12 cellular contexts compared by ENCODE assay signal in genomic region chr4:827209-828081, GRCh38. TPM values are rescaled to one million over a fixed set of nuclear protein-coding genes. Genes with fewer than 3 reads are reported as not detected.
DNase-seq lines count a peak whose midpoint lies in the region; ATAC-seq and TF ChIP-seq lines count a peak whose summit lies in the region.
"Had no signal": no experiment of that assay in that cellular context is flagged by ENCODE, and none has a peak within 500 bp of the region (broad histone marks: within the 10 kb centered on the region; RNA-seq: fewer than 3 reads in every experiment).

No MANE protein-coding gene starts in this region.

- no peak overlapping the region for H2AFZ ChIP-seq in mammary epithelial cell (ENCODE audit: low read depth, low read length)

- H3K4me3 ChIP-seq in mammary epithelial cell (replicated peaks in 1 of 3; ENCODE audit: insufficient read depth in 1 of 3, low read depth in 2 of 3, low read length in 3 of 3) (no peak overlapping the region), left lung (no peak overlapping the region), ovary (no peak overlapping the region)

- H3K36me3 Mint-ChIP-seq in MCF 10A (ENCODE audit: insufficient read depth, unreplicated experiment) (no peaks in the 10 kb centered on the region), activated B cell treated with CpG ODN at 0.5 μM for 24 hours (ENCODE audit: low read depth) (no peaks in the 10 kb centered on the region)
- peaks cover 0 to 2% of the 10 kb centered on the region in 2 donors for H3K36me3 Mint-ChIP-seq in stimulated activated naive B cell treated with anti-CD40 and anti-IgM and Interleukin-4, amounts not matched to agents 10 μg/mL and 1 μg/mL and 100 μg/mL, for 72 hours

- H3K27me3 Mint-ChIP-seq in MCF 10A (ENCODE audit: insufficient read depth, unreplicated experiment) (peaks cover 19% of the 10 kb centered on the region), activated B cell treated with CpG ODN at 0.5 μM for 24 hours (peaks cover 32% of the 10 kb centered on the region)
- peaks cover 53 to 64% of the 10 kb centered on the region in 2 donors for H3K27me3 Mint-ChIP-seq in stimulated activated naive B cell treated with anti-CD40 and anti-IgM and Interleukin-4, amounts not matched to agents 10 μg/mL and 1 μg/mL and 100 μg/mL, for 72 hours

- H3K4me1 ChIP-seq in mammary epithelial cell (ENCODE audit: insufficient read depth, low read length), result no peaks in the 10 kb centered on the region
- peaks cover 3 to 13% of the 10 kb centered on the region in 2 donors for H3K4me1 ChIP-seq in left lung
- no peaks in the 10 kb centered on the region for H3K4me1 ChIP-seq in ovary (ENCODE audit: insufficient read depth)

- no peak for TF ChIP-seq POLR2A in ovary (IDR thresholded peaks at IDR 0.05)

- H3K9me3 Mint-ChIP-seq in MCF 10A (ENCODE audit: unreplicated experiment), result no peaks in the 10 kb centered on the region
- H3K9me3 Mint-ChIP-seq in activated B cell treated with CpG ODN at 0.5 μM for 24 hours, result peaks cover 2% of the 10 kb centered on the region
- peaks cover 2 to 3% of the 10 kb centered on the region in 2 donors for H3K9me3 Mint-ChIP-seq in stimulated activated naive B cell treated with anti-CD40 and anti-IgM and Interleukin-4, amounts not matched to agents 10 μg/mL and 1 μg/mL and 100 μg/mL, for 72 hours

- CTCF ChIA-PET in MCF 10A (lab: Yijun Ruan, JAX), result no interaction called here
- CTCF ChIA-PET in mammary epithelial cell (lab: Charles Lee; ENCODE audit: low non-redundant PET), result no interaction called here
- CTCF ChIA-PET in activated B cell treated with CpG ODN at 0.5 μM for 24 hours (lab: Charles Lee), result no interaction called here

- H3K9ac ChIP-seq in mammary epithelial cell (ENCODE audit: insufficient read depth, low read length), result no peak overlapping the region

- no peak overlapping the region for H3K27ac Mint-ChIP-seq in MCF 10A (ENCODE audit: low read depth, unreplicated experiment)
- H3K27ac Mint-ChIP-seq in activated B cell treated with CpG ODN at 0.5 μM for 24 hours, result no peak overlapping the region
- H3K27ac Mint-ChIP-seq in stimulated activated naive B cell treated with anti-CD40 and anti-IgM and Interleukin-4, amounts not matched to agents 10 μg/mL and 1 μg/mL and 100 μg/mL, for 72 hours, result no peak overlapping the region
- H3K27ac Mint-ChIP-seq: activated T-cell treated with anti-CD3 and anti-CD28 coated beads, Interleukin-2, amount 50 U/mL, for 72 hours had no signal

- intact Hi-C loops in MCF 10A (cut with micrococcal nuclease), result no loop called here
- intact Hi-C loops in mammary epithelial cell (cut with micrococcal nuclease), result no loop called here
- intact Hi-C loops in activated B cell treated with CpG ODN at 0.5 μM for 24 hours (cut with micrococcal nuclease), result loop anchor here (5.0 kb wide), 1 partner anchor 45 kb away; no protein-coding TSS in a partner anchor
- intact Hi-C loops in left lung (cut with DNase I), result no loop called here
- intact Hi-C loops in ovary (cut with DNase I), result no loop called here

- ATAC-seq in activated B cell treated with CpG ODN at 0.5 μM for 24 hours (ENCODE audit: low read depth) (no peak), left lung (no peak)
- ATAC-seq in stimulated activated naive B cell treated with anti-CD40 and anti-IgM and Interleukin-4, amounts not matched to agents 10 μg/mL and 1 μg/mL and 100 μg/mL, for 72 hours (replicated peaks), result peak; percentile 4 to 15
- ATAC-seq: activated T-cell treated with anti-CD3 and anti-CD28 coated beads, Interleukin-2, amount 50 U/mL, for 72 hours; PC-3 had no signal

- TF ChIP-seq CTCF in MCF 10A (IDR thresholded peaks at IDR 0.05; ENCODE audit: unreplicated experiment) (no peak), mammary epithelial cell (conservative IDR thresholded peaks at IDR 0.05 in 1 of 2, IDR thresholded peaks at IDR 0.05 in 1 of 2; ENCODE audit: extremely low read depth in 1 of 2, insufficient read depth in 1 of 2, low read depth in 1 of 2, low read length in 2 of 2) (no peak), activated B cell treated with CpG ODN at 0.5 μM for 24 hours (IDR thresholded peaks at IDR 0.05) (no peak), left lung (IDR thresholded peaks at IDR 0.05) (no peak), ovary (IDR thresholded peaks at IDR 0.05) (no peak)

- H3K9me3 ChIP-seq in mammary epithelial cell (replicated peaks; ENCODE audit: insufficient read depth, low read length) (peaks cover 10% of the 10 kb centered on the region), left lung (peaks cover 0 to 7% of the 10 kb centered on the region in 2 donors), ovary (no peaks in the 10 kb centered on the region)
- H3K9me3 ChIP-seq: vagina had no signal

- H3K4me2 ChIP-seq in mammary epithelial cell (ENCODE audit: insufficient read depth, low read depth, low read length), result no peak overlapping the region

- dilution Hi-C loops in mammary epithelial cell (cut with HindIII; ENCODE audit: low sequenced_read_pairs), result no loop called here

- no peaks in the 10 kb centered on the region for H4K20me1 ChIP-seq in mammary epithelial cell (ENCODE audit: insufficient read depth, low read length)

- BruUV-seq in MCF 10A (replicated peaks; lab: Mats Ljungman, UMichigan) (no TSS peak), mammary epithelial cell (replicated peaks; lab: Mats Ljungman, UMichigan) (no TSS peak)

- POLR2A ChIA-PET in MCF 10A (lab: Yijun Ruan, JAX) (no interaction called here), activated B cell treated with CpG ODN at 0.5 μM for 24 hours (lab: Charles Lee) (no interaction called here)

- H3K27me3 ChIP-seq in mammary epithelial cell (ENCODE audit: insufficient read depth, low read length) (peaks cover 31% of the 10 kb centered on the region), left lung (peaks cover 51 to 90% of the 10 kb centered on the region in 2 donors), ovary (peaks cover 12% of the 10 kb centered on the region)

- H3K4me3 Mint-ChIP-seq in MCF 10A (ENCODE audit: unreplicated experiment) (peak overlapping the region; percentile 32), activated B cell treated with CpG ODN at 0.5 μM for 24 hours (peak overlapping the region; percentile 46)
- peak overlapping the region in 1 of 2 donors; percentile 37 for H3K4me3 Mint-ChIP-seq in stimulated activated naive B cell treated with anti-CD40 and anti-IgM and Interleukin-4, amounts not matched to agents 10 μg/mL and 1 μg/mL and 100 μg/mL, for 72 hours

- H3K4me1 Mint-ChIP-seq in MCF 10A (ENCODE audit: insufficient read depth, unreplicated experiment) (peaks cover 7% of the 10 kb centered on the region), activated B cell treated with CpG ODN at 0.5 μM for 24 hours (peaks cover 1% of the 10 kb centered on the region)
- H3K4me1 Mint-ChIP-seq in stimulated activated naive B cell treated with anti-CD40 and anti-IgM and Interleukin-4, amounts not matched to agents 10 μg/mL and 1 μg/mL and 100 μg/mL, for 72 hours, result peaks cover 2 to 8% of the 10 kb centered on the region in 2 donors

- no peaks in the 10 kb centered on the region for H3K79me2 ChIP-seq in mammary epithelial cell (ENCODE audit: insufficient read depth, low read length)

- TF ChIP-seq EP300 in ovary (IDR thresholded peaks at IDR 0.05), result no peak

- WGBS in mammary epithelial cell (ENCODE audit: low coverage, missing lambda C conversion rate), result 73% methylated on average over 8 of the region's 20 CpGs
- WGBS in ovary, 3 donors, result 27 to 37% (median 31%) methylated on average over 20 of the region's 20 CpGs

- H3K36me3 ChIP-seq in mammary epithelial cell (ENCODE audit: insufficient read depth, low read length), result no peaks in the 10 kb centered on the region
- no peaks in the 10 kb centered on the region for H3K36me3 ChIP-seq in left lung
- no peaks in the 10 kb centered on the region for H3K36me3 ChIP-seq in ovary
- H3K36me3 ChIP-seq: vagina had no signal

- H3K27ac ChIP-seq in mammary epithelial cell (ENCODE audit: insufficient read depth, low read depth, low read length), result no peak overlapping the region
- H3K27ac ChIP-seq in left lung, result no peak overlapping the region
- H3K27ac ChIP-seq in ovary, result no peak overlapping the region
- H3K27ac ChIP-seq: vagina had no signal

- DNase-seq in MCF 10A (ENCODE audit: unreplicated experiment) (peak; percentile 20), mammary epithelial cell (no peak), activated B cell treated with CpG ODN at 0.5 μM for 24 hours (no peak), left lung (peak; percentile 27 to 54), ovary (no peak), H4 (ENCODE audit: low spot score) (no peak)
- DNase-seq in stimulated activated naive B cell treated with anti-CD40 and anti-IgM and Interleukin-4, amounts not matched to agents 10 μg/mL and 1 μg/mL and 100 μg/mL, for 72 hours, result no peak
- DNase-seq in stimulated activated naive CD4-positive, alpha-beta T cell treated with Interleukin-2 at 50 U/mL for 16 hours (lab: John Stamatoyannopoulos, UW), result no peak
- DNase-seq: activated T-cell treated with anti-CD3 and anti-CD28 coated beads, Interleukin-2, amount 50 U/mL, for 72 hours; kidney glomerular epithelial cell; PC-3 had no signal

- in situ Hi-C loops in mammary epithelial cell (cut with MboI; ENCODE audit: low sequenced_read_pairs in 2 of 2), result no loop called here

RNA-seq across cellular contexts. Expression of gene CPLX1, which starts 1.5 kb away (rescaled TPM):
- total RNA-seq in MCF 10A (2022) (2.7 and 3.5 TPM in 2 replicates), mammary epithelial cell (1 to 10 TPM in 1 of 2 donors, not detected in 1; 1.1 TPM), activated B cell treated with CpG ODN at 0.5 μM for 24 hours (not detected in 2 replicates), left lung (1 to 10 TPM; 3.1 to 3.2 TPM), ovary (10 to 100 TPM in 1 of 7 donors, 1 to 10 TPM in 6; 1.4 to 10.2 (median 3.9) TPM)
- polyA plus RNA-seq in mammary epithelial cell (0.22 TPM), ovary (1 to 10 TPM in 1 of 2 donors, under 1 TPM in 1; 0.47 to 2.3 TPM)
- polyA minus RNA-seq in mammary epithelial cell, result not detected
- total RNA-seq in H4 (2014; rRNA removed; shearing (Covaris generic)), result 0.17 TPM in 1 of 2 replicates, not detected in the other

Comparison
In these comparisons a context has a peak if more than half of its experiments do, and no peak if none do; other contexts are left out.
1. DNase-seq: peak in MCF 10A (single experiment) and left lung (2 of 2); none in mammary epithelial cell (single experiment), activated B cell treated with CpG ODN at 0.5 μM for 24 hours (single experiment), stimulated activated naive B cell treated with anti-CD40 and anti-IgM and Interleukin-4, amounts not matched to agents 10 μg/mL and 1 μg/mL and 100 μg/mL, for 72 hours (single experiment), ovary (0 of 5), stimulated activated naive CD4-positive, alpha-beta T cell treated with Interleukin-2 at 50 U/mL for 16 hours (single experiment) and H4 (single experiment).
2. ATAC-seq: peak in stimulated activated naive B cell treated with anti-CD40 and anti-IgM and Interleukin-4, amounts not matched to agents 10 μg/mL and 1 μg/mL and 100 μg/mL, for 72 hours (2 of 2); none in activated B cell treated with CpG ODN at 0.5 μM for 24 hours (single experiment) and left lung (single experiment).